26 cellular contexts compared by ENCODE assay signal in genomic region chr3:153079386-153079785, GRCh38.
"Had no signal": no experiment of that assay in that cellular context is flagged by ENCODE, and none has a peak within 500 bp of the region (broad histone marks: within the 10 kb centered on the region; RNA-seq: fewer than 3 reads in every experiment).

No MANE protein-coding gene starts in this region.

- H3K36me3 Mint-ChIP-seq: naive thymus-derived CD4-positive, alpha-beta T cell; natural killer cell treated with Interleukin-12 subunit alpha and Interleukin-12 subunit beta and Interleukin-15 and Interleukin-18, amount 100 ng/mL, for 72 hours had no signal

- DNase-seq: islet precursor cell; left ventricle myocardium inferior; midbrain; mucosa of descending colon; naive thymus-derived CD4-positive, alpha-beta T cell; nucleus accumbens; pancreas; posterior cingulate gyrus; retina; right cardiac atrium; stimulated activated CD4-positive, alpha-beta T cell treated with anti-CD3 and anti-CD28 coated beads, Interleukin-12 subunit alpha, Interleukin-12 subunit beta, amount 100 ng/mL, for 4 hours; stimulated activated CD4-positive, alpha-beta T cell treated with anti-CD3 and anti-CD28 coated beads, Interleukin-15, amount 100 ng/mL, for 24 hours; stimulated activated CD4-positive, alpha-beta T cell treated with anti-CD3 and anti-CD28 coated beads, Interleukin-2, amount 100 ng/mL, for 24 hours; stimulated activated CD4-positive, alpha-beta T cell treated with anti-CD3 and anti-CD28 coated beads, Interleukin-4, amount 100 ng/mL, for 1 hour; stimulated activated naive CD4-positive, alpha-beta T cell; tibial artery; trophoblast cell; upper lobe of right lung had no signal

- H3K27ac ChIP-seq: left ventricle myocardium inferior, pancreas, prostate gland, skin epidermis, suprapubic skin, thoracic aorta, tibial artery, upper lobe of right lung had no signal

- ATAC-seq: mucosa of descending colon; naive thymus-derived CD4-positive, alpha-beta T cell; natural killer cell treated with Interleukin-12 subunit alpha and Interleukin-12 subunit beta and Interleukin-15 and Interleukin-18, amount 100 ng/mL, for 72 hours; pancreas; right cardiac atrium; sciatic nerve; upper lobe of right lung had no signal

- H3K9me3 Mint-ChIP-seq: stimulated activated naive CD8-positive, alpha-beta T cell treated with anti-CD3 and anti-CD28 coated beads, Interleukin-15, Interleukin-2, amounts not matched to agents 100 ng/mL and 50 ng/mL, for 24 hours had no signal

- H3K9me3 ChIP-seq: left ventricle myocardium inferior, mucosa of descending colon, pancreas, prostate gland, suprapubic skin, thoracic aorta, tibial artery, upper lobe of right lung had no signal

- H3K4me3 Mint-ChIP-seq: naive thymus-derived CD4-positive, alpha-beta T cell; natural killer cell treated with Interleukin-12 subunit alpha and Interleukin-12 subunit beta and Interleukin-15 and Interleukin-18, amount 100 ng/mL, for 72 hours; stimulated activated naive CD8-positive, alpha-beta T cell treated with anti-CD3 and anti-CD28 coated beads, Interleukin-15, Interleukin-2, amounts not matched to agents 100 ng/mL and 50 ng/mL, for 24 hours had no signal

- H3K4me1 ChIP-seq: left ventricle myocardium inferior, pancreas, prostate gland, suprapubic skin, tibial artery, upper lobe of right lung had no signal

- H3K27me3 ChIP-seq: pancreas, suprapubic skin, tibial artery, upper lobe of right lung had no signal

- H3K27ac Mint-ChIP-seq: natural killer cell treated with Interleukin-12 subunit alpha and Interleukin-12 subunit beta and Interleukin-15 and Interleukin-18, amount 100 ng/mL, for 72 hours; stimulated activated naive CD8-positive, alpha-beta T cell treated with anti-CD3 and anti-CD28 coated beads, Interleukin-15, Interleukin-2, amounts not matched to agents 100 ng/mL and 50 ng/mL, for 24 hours had no signal

- H3K36me3 ChIP-seq: left ventricle myocardium inferior, pancreas, prostate gland, suprapubic skin, thoracic aorta, tibial artery, upper lobe of right lung had no signal

- H3K4me3 ChIP-seq: left ventricle myocardium inferior, lung, mucosa of descending colon, pancreas, prostate gland, skin epidermis, suprapubic skin, thoracic aorta, tibial artery, upper lobe of right lung had no signal
